Comparison of ENCODE assay signal across 1 cellular context in genomic region chr15:22888120-22888859, GRCh38.
A peak's percentile ranks its signal among the peaks of the same experiment; 100 is the strongest.
TF ChIP-seq lines count a peak whose summit lies in the region.

No MANE protein-coding gene starts in this region.

TF ChIP-seq in HEK293, 187 proteins besides CTCF, POLR2A, EP300 and RAD21 (continued from another document):
- TF ChIP-seq, protein P1, sequence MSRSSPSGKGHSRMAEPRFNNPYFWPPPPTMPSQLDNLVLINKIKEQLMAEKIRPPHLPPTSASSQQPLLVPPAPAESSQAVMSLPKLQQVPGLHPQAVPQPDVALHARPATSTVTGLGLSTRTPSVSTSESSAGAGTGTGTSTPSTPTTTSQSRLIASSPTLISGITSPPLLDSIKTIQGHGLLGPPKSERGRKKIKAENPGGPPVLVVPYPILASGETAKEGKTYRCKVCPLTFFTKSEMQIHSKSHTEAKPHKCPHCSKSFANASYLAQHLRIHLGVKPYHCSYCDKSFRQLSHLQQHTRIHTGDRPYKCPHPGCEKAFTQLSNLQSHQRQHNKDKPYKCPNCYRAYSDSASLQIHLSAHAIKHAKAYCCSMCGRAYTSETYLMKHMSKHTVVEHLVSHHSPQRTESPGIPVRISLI (tag by site-specific recombination; IDR thresholded peaks at IDR 0.05) = peak; percentile 40; the same call in 1 of the 2 replicates
- peak; percentile 74 for TF ChIP-seq ZNF629 (tag by site-specific recombination; IDR thresholded peaks at IDR 0.05)
- peak; percentile 46 for TF ChIP-seq ZNF366 (tag by site-specific recombination; conservative IDR thresholded peaks at IDR 0.05)
